8 cellular contexts compared by ENCODE assay signal in genomic region chr13:43307921-43308433, GRCh38.
DNase-seq lines count a peak whose midpoint lies in the region; ATAC-seq and TF ChIP-seq lines count a peak whose summit lies in the region.

No MANE protein-coding gene starts in this region.

- POLR2A ChIA-PET in OCI-LY7 (lab: Charles Lee) = interaction anchor here (0.6 kb wide), 1 partner anchor 298 kb away, joined by 7 read pairs; no protein-coding TSS in a partner anchor

- TF ChIP-seq CTCF in CD14-positive monocyte (IDR thresholded peaks at IDR 0.05) (no peak), OCI-LY7 (conservative IDR thresholded peaks at IDR 0.05; ENCODE audit: low read length) (no peak), esophagus muscularis mucosa (IDR thresholded peaks at IDR 0.05) (no peak)

- H3K79me1 ChIP-seq in neuronal stem cell (ENCODE audit: low read depth, low read length) = no peaks in the 10 kb centered on the region

- H4K8ac ChIP-seq in neuronal stem cell (ENCODE audit: low read depth, low read length) = no peak overlapping the region

- no TSS peak for BruUV-seq in OCI-LY7 (replicated peaks; lab: Mats Ljungman, UMichigan)

- no peaks in the 10 kb centered on the region for H3K9me3 Mint-ChIP-seq in CD14-positive monocyte

- H3K23ac ChIP-seq in neuronal stem cell (ENCODE audit: low read depth, low read length, poor library complexity) = no peak overlapping the region

- no peaks in the 10 kb centered on the region for H3K79me2 ChIP-seq in OCI-LY7 (ENCODE audit: insufficient read depth, low read depth, low read length)

- no peaks in the 10 kb centered on the region for H3K9me3 ChIP-seq in OCI-LY7 (ENCODE audit: low read length)
- H3K9me3 ChIP-seq in esophagus muscularis mucosa = no peaks in the 10 kb centered on the region
- no peaks in the 10 kb centered on the region for H3K9me3 ChIP-seq in neuronal stem cell (replicated peaks in 1 of 2; ENCODE audit: control insufficient read depth in 2 of 2, insufficient read depth in 1 of 2, low read depth in 1 of 2, low read length in 2 of 2)

- H3K27ac ChIP-seq in OCI-LY7 (ENCODE audit: low read depth, low read length, poor library complexity, severe bottlenecking) = no peak overlapping the region
- peak overlapping the region; percentile 50 to 73 (median 69) for H3K27ac ChIP-seq in esophagus muscularis mucosa (replicated peaks in 1 of 4)
- H3K27ac ChIP-seq in neuronal stem cell (replicated peaks; ENCODE audit: low read length) = no peak overlapping the region

- H2AK5ac ChIP-seq in neuronal stem cell (ENCODE audit: low read depth, low read length) = no peak overlapping the region

- peaks cover 16% of the 10 kb centered on the region for H3K4me1 ChIP-seq in OCI-LY7 (ENCODE audit: insufficient read depth, low read length, poor library complexity, severe bottlenecking)
- H3K4me1 ChIP-seq in esophagus muscularis mucosa = peaks cover 12 to 60% (median 38%) of the 10 kb centered on the region in 4 donors
- H3K4me1 ChIP-seq in neuronal stem cell (ENCODE audit: control insufficient read depth in 2 of 2, insufficient read depth in 1 of 2, low read depth in 1 of 2, low read length in 2 of 2) = peaks cover 5 to 8% of the 10 kb centered on the region in 2 donors

- intact Hi-C loops in CD14-positive monocyte (cut with micrococcal nuclease) (no loop called here), OCI-LY7 (cut with micrococcal nuclease; ENCODE audit: unreplicated experiment) (loop anchor here (5.0 kb wide), 1 partner anchor 66 kb away; no protein-coding TSS in a partner anchor), esophagus muscularis mucosa (cut with DNase I) (no loop called here)

- peaks cover 24% of the 10 kb centered on the region for H3K4me1 Mint-ChIP-seq in CD14-positive monocyte

- H3K4me2 ChIP-seq in OCI-LY7 (ENCODE audit: low read length) (peak overlapping the region; percentile 60), neuronal stem cell (ENCODE audit: insufficient read depth, low read length, poor library complexity, severe bottlenecking) (no peak overlapping the region)

- no peaks in the 10 kb centered on the region for H3K36me3 Mint-ChIP-seq in CD14-positive monocyte

- no peak overlapping the region for H3K9ac ChIP-seq in neuronal stem cell (ENCODE audit: low read depth, low read length, poor library complexity)

- no peak overlapping the region for H3K18ac ChIP-seq in neuronal stem cell (ENCODE audit: low read length)

- H3K4ac ChIP-seq in neuronal stem cell (ENCODE audit: low read length) = no peak overlapping the region

- H3K4me3 ChIP-seq in OCI-LY7 (ENCODE audit: low read depth, low read length, poor library complexity, severe bottlenecking) = no peak overlapping the region
- no peak overlapping the region for H3K4me3 ChIP-seq in esophagus muscularis mucosa
- H3K4me3 ChIP-seq in neuronal stem cell (ENCODE audit: low read length in 2 of 2) = no peak overlapping the region

- peaks cover 4 to 5% (median 4%) of the 10 kb centered on the region in 3 donors for H3K27me3 Mint-ChIP-seq in CD14-positive monocyte (ENCODE audit: low read depth in 3 of 3)

- WGBS in esophagus muscularis mucosa = 32% methylated on average over 6 of the region's 7 CpGs
- 100% methylated on average over 1 of the region's 7 CpGs; no CpG with 5 or more reads in 1 of the 2 donors for WGBS in neuronal stem cell (ENCODE audit: extremely low coverage in 2 of 2, insufficient read length in 2 of 2, insufficient replicate concordance in 1 of 2), 2 donors

- H3K4me3 Mint-ChIP-seq in CD14-positive monocyte = peak overlapping the region; percentile 74 to 93

- DNase-seq in CD14-positive monocyte (ENCODE audit: low spot score) (peak; percentile 81), OCI-LY7 (ENCODE audit: low spot score) (peak; percentile 54), esophagus muscularis mucosa (ENCODE audit: extremely low spot score) (no peak), neuronal stem cell (ENCODE audit: low spot score) (no peak)
- DNase-seq in stimulated activated naive CD4-positive, alpha-beta T cell (lab: John Stamatoyannopoulos, UW) = no peak
- DNase-seq in activated effector memory CD4-positive, alpha-beta T cell treated with anti-CD3 and anti-CD28 coated beads, Interleukin-2, amount 50 U/mL, for 16 hours = no peak

- no peak overlapping the region for H2BK5ac ChIP-seq in neuronal stem cell (ENCODE audit: low read length)

- H3K9me2 ChIP-seq in OCI-LY7 (ENCODE audit: insufficient read depth, low read length) = no peaks in the 10 kb centered on the region

- peak; percentile 76 for ATAC-seq in GM19463 (IDR thresholded peaks at IDR 0.05; ENCODE audit: unreplicated experiment)
- ATAC-seq in HG03571 (IDR thresholded peaks at IDR 0.05; ENCODE audit: unreplicated experiment) = peak; percentile 89

- H3K36me3 ChIP-seq in OCI-LY7 (ENCODE audit: insufficient read depth, low read length) (no peaks in the 10 kb centered on the region), esophagus muscularis mucosa (no peaks in the 10 kb centered on the region), neuronal stem cell (replicated peaks in 1 of 2; ENCODE audit: control insufficient read depth in 2 of 2, insufficient read depth in 2 of 2, low read length in 2 of 2) (no peaks in the 10 kb centered on the region)

- CTCF ChIA-PET in OCI-LY7 (lab: Charles Lee; ENCODE audit: unreplicated experiment) = no interaction called here

- H3K27me3 ChIP-seq in esophagus muscularis mucosa = no peaks in the 10 kb centered on the region
- H3K27me3 ChIP-seq in neuronal stem cell (ENCODE audit: control insufficient read depth in 3 of 3, insufficient read depth in 3 of 3, low read depth in 1 of 3, low read length in 3 of 3) = no peaks in the 10 kb centered on the region

- H4K20me1 ChIP-seq in OCI-LY7 (ENCODE audit: insufficient read depth, low read length) = no peaks in the 10 kb centered on the region

- no peak overlapping the region for H4K91ac ChIP-seq in neuronal stem cell (ENCODE audit: low read depth, low read length, poor library complexity)

- H3K14ac ChIP-seq in neuronal stem cell (ENCODE audit: low read length) = no peak overlapping the region

- H2BK12ac ChIP-seq in neuronal stem cell (ENCODE audit: low read length) = no peak overlapping the region

- no peak overlapping the region for H2BK120ac ChIP-seq in neuronal stem cell (ENCODE audit: low read depth, low read length)

- peak overlapping the region; percentile 54; the same call in 1 of the 2 replicates for H2AFZ ChIP-seq in OCI-LY7 (ENCODE audit: low read length)
- peak overlapping the region; percentile 53 for H2AFZ ChIP-seq in neuronal stem cell (ENCODE audit: low read length)

- peak overlapping the region; percentile 66 to 94 (median 73) for H3K27ac Mint-ChIP-seq in CD14-positive monocyte

- TF ChIP-seq POLR2A in esophagus muscularis mucosa (IDR thresholded peaks at IDR 0.05; ENCODE audit: low read depth) = no peak

- TF ChIP-seq EP300 in esophagus muscularis mucosa (IDR thresholded peaks at IDR 0.05) = no peak

- H2BK15ac ChIP-seq in neuronal stem cell (ENCODE audit: low read length) = no peak overlapping the region

Comparison
In these comparisons a context has a peak if more than half of its experiments do, and no peak if none do; other contexts are left out.
1. DNase-seq: peak in CD14-positive monocyte (single experiment) and OCI-LY7 (single experiment); none in esophagus muscularis mucosa (single experiment), neuronal stem cell (single experiment), stimulated activated naive CD4-positive, alpha-beta T cell (0 of 6) and activated effector memory CD4-positive, alpha-beta T cell treated with anti-CD3 and anti-CD28 coated beads, Interleukin-2, amount 50 U/mL, for 16 hours (single experiment).
2. H3K27ac ChIP-seq: peak in esophagus muscularis mucosa (4 of 4); none in OCI-LY7 (single experiment) and neuronal stem cell (single experiment).